17 cellular contexts compared by ENCODE assay signal in the genomic region with DNA sequence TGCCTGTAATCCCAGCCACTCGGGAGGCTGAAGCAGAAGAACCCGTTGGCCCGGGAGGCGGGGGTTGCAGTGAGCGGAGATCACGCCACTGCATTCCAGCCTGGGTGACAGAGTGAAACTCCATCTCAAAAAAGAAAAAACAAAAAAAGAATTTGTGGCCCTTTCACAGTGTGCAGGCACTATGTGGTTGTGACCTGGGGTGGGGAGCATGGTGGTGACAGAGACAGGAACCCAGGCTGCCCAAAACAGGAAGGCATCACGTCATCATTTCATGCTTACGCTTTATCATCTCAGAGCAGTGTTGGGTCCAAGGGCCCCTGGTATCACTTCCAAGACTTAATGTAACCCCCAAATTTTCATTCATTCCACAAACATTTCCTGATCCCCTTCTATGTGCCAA.
A peak's percentile ranks its signal among the peaks of the same experiment; 100 is the strongest.
DNase-seq lines count a peak whose midpoint lies in the region; ATAC-seq and TF ChIP-seq lines count a peak whose summit lies in the region.
"Had no signal": no experiment of that assay in that cellular context is flagged by ENCODE, and none has a peak within 500 bp of the region (broad histone marks: within the 10 kb centered on the region; RNA-seq: fewer than 3 reads in every experiment).

No MANE protein-coding gene starts in this region.

- H3K4me3 Mint-ChIP-seq in activated CD4-positive, alpha-beta T cell treated with anti-CD3 and anti-CD28 coated beads for 36 hours, result no peak overlapping the region
- peak overlapping the region in 7 of 8 donors; percentile 36 to 66 (median 43) for H3K4me3 Mint-ChIP-seq in CD4-positive, alpha-beta memory T cell
- H3K4me3 Mint-ChIP-seq in activated CD8-positive, alpha-beta T cell treated with anti-CD3 and anti-CD28 coated beads, Interleukin-2, amount 10 ng/mL, durations not matched to agents 7 days and 5 days, result peak overlapping the region; percentile 42
- H3K4me3 Mint-ChIP-seq in glutamatergic neuron (ENCODE audit: unreplicated experiment), result no peak overlapping the region
- H3K4me3 Mint-ChIP-seq: B cell had no signal

- POLR2A ChIA-PET in activated CD4-positive, alpha-beta T cell treated with anti-CD3 and anti-CD28 coated beads for 36 hours (lab: Charles Lee), result no interaction called here
- POLR2A ChIA-PET in CD4-positive, alpha-beta memory T cell (lab: Charles Lee; ENCODE audit: partially characterized antibody), result no interaction called here
- POLR2A ChIA-PET in activated CD8-positive, alpha-beta T cell treated with anti-CD3 and anti-CD28 coated beads, Interleukin-2, amount 10 ng/mL, durations not matched to agents 7 days and 5 days (lab: Charles Lee), result no interaction called here

- no peak overlapping the region for H3K4me3 ChIP-seq in CD4-positive, alpha-beta memory T cell (ENCODE audit: low read length in 2 of 2)
- H3K4me3 ChIP-seq: lung had no signal

- no peaks in the 10 kb centered on the region for H3K9me3 ChIP-seq in CD4-positive, alpha-beta memory T cell (ENCODE audit: control insufficient read depth in 1 of 2, low read length in 2 of 2)

- CTCF ChIA-PET in activated CD4-positive, alpha-beta T cell treated with anti-CD3 and anti-CD28 coated beads for 36 hours (lab: Charles Lee), result no interaction called here
- CTCF ChIA-PET in CD4-positive, alpha-beta memory T cell (lab: Charles Lee; ENCODE audit: partially characterized antibody), result no interaction called here
- CTCF ChIA-PET in activated CD8-positive, alpha-beta T cell treated with anti-CD3 and anti-CD28 coated beads, Interleukin-2, amount 10 ng/mL, durations not matched to agents 7 days and 5 days (lab: Charles Lee), result no interaction called here

- H3K27me3 Mint-ChIP-seq in activated CD4-positive, alpha-beta T cell treated with anti-CD3 and anti-CD28 coated beads for 36 hours, result no peaks in the 10 kb centered on the region
- H3K27me3 Mint-ChIP-seq in CD4-positive, alpha-beta memory T cell, result peaks cover 0 to 3% of the 10 kb centered on the region in 2 donors
- H3K27me3 Mint-ChIP-seq in activated CD8-positive, alpha-beta T cell treated with anti-CD3 and anti-CD28 coated beads, Interleukin-2, amount 10 ng/mL, durations not matched to agents 7 days and 5 days (ENCODE audit: low read depth), result peaks cover 19% of the 10 kb centered on the region
- peaks cover 7% of the 10 kb centered on the region for H3K27me3 Mint-ChIP-seq in glutamatergic neuron (ENCODE audit: unreplicated experiment)

- ATAC-seq in activated CD4-positive, alpha-beta T cell treated with anti-CD3 and anti-CD28 coated beads for 36 hours, result peak; percentile 83
- peak; percentile 86 for ATAC-seq in activated CD8-positive, alpha-beta T cell treated with anti-CD3 and anti-CD28 coated beads, Interleukin-2, amount 10 ng/mL, durations not matched to agents 7 days and 5 days
- ATAC-seq in HG02840 (IDR thresholded peaks at IDR 0.05; ENCODE audit: low FRiP score, unreplicated experiment) (no peak), HG03342 (IDR thresholded peaks at IDR 0.05; ENCODE audit: unreplicated experiment) (no peak)

- peak overlapping the region; percentile 19 for H3K27ac ChIP-seq in CD4-positive, alpha-beta memory T cell (ENCODE audit: low read depth, low read length)
- H3K27ac ChIP-seq: 22Rv1, VCaP had no signal

- intact Hi-C loops in activated CD4-positive, alpha-beta T cell treated with anti-CD3 and anti-CD28 coated beads for 36 hours (cut with DNase I, micrococcal nuclease), result no loop called here
- intact Hi-C loops in CD4-positive, alpha-beta memory T cell (cut with micrococcal nuclease), result no loop called here

- H3K27me3 ChIP-seq in CD4-positive, alpha-beta memory T cell (ENCODE audit: insufficient read depth, low read length), result no peaks in the 10 kb centered on the region

- H3K4me1 Mint-ChIP-seq in activated CD4-positive, alpha-beta T cell treated with anti-CD3 and anti-CD28 coated beads for 36 hours, result peaks cover 8% of the 10 kb centered on the region
- peaks cover 0 to 25% (median 13%) of the 10 kb centered on the region in 4 donors for H3K4me1 Mint-ChIP-seq in CD4-positive, alpha-beta memory T cell
- H3K4me1 Mint-ChIP-seq in activated CD8-positive, alpha-beta T cell treated with anti-CD3 and anti-CD28 coated beads, Interleukin-2, amount 10 ng/mL, durations not matched to agents 7 days and 5 days (ENCODE audit: low read depth), result peaks cover 28% of the 10 kb centered on the region
- H3K4me1 Mint-ChIP-seq in glutamatergic neuron (ENCODE audit: low read depth, unreplicated experiment), result no peaks in the 10 kb centered on the region
- H3K4me1 Mint-ChIP-seq: B cell had no signal

- no peaks in the 10 kb centered on the region for H3K9me3 Mint-ChIP-seq in activated CD4-positive, alpha-beta T cell treated with anti-CD3 and anti-CD28 coated beads for 36 hours (ENCODE audit: low read depth)
- H3K9me3 Mint-ChIP-seq in CD4-positive, alpha-beta memory T cell, result peaks cover 0 to 3% (median 0%) of the 10 kb centered on the region in 8 donors
- peaks cover 4% of the 10 kb centered on the region for H3K9me3 Mint-ChIP-seq in activated CD8-positive, alpha-beta T cell treated with anti-CD3 and anti-CD28 coated beads, Interleukin-2, amount 10 ng/mL, durations not matched to agents 7 days and 5 days (ENCODE audit: insufficient read depth)
- no peaks in the 10 kb centered on the region for H3K9me3 Mint-ChIP-seq in glutamatergic neuron (ENCODE audit: unreplicated experiment)

- H3K27ac Mint-ChIP-seq in activated CD4-positive, alpha-beta T cell treated with anti-CD3 and anti-CD28 coated beads for 36 hours, result peak overlapping the region; percentile 52
- peak overlapping the region; percentile 77 to 97 (median 95) for H3K27ac Mint-ChIP-seq in CD4-positive, alpha-beta memory T cell
- H3K27ac Mint-ChIP-seq in activated CD8-positive, alpha-beta T cell treated with anti-CD3 and anti-CD28 coated beads, Interleukin-2, amount 10 ng/mL, durations not matched to agents 7 days and 5 days, result peak overlapping the region; percentile 89
- H3K27ac Mint-ChIP-seq in glutamatergic neuron (ENCODE audit: unreplicated experiment), result no peak overlapping the region
- H3K27ac Mint-ChIP-seq: B cell had no signal

- no peaks in the 10 kb centered on the region for H3K36me3 ChIP-seq in CD4-positive, alpha-beta memory T cell (ENCODE audit: insufficient read depth, low read length)

- peak; percentile 31 for DNase-seq in activated CD4-positive, alpha-beta T cell treated with anti-CD3 and anti-CD28 coated beads for 36 hours
- no peak for DNase-seq in activated CD4-positive, alpha-beta T cell treated with anti-CD3 and anti-CD28 coated beads, Interleukin-2, amount 50 U/mL, for 4 hours
- peak; percentile 50 to 74 (median 58) for DNase-seq in CD4-positive, alpha-beta memory T cell
- DNase-seq in activated CD8-positive, alpha-beta T cell treated with anti-CD3 and anti-CD28 coated beads, Interleukin-2, amount 10 ng/mL, durations not matched to agents 7 days and 5 days, result peak; percentile 66
- peak; percentile 13 for DNase-seq in mucosa of gallbladder (ENCODE audit: low spot score)
- no peak for DNase-seq in glutamatergic neuron
- DNase-seq: aorta; NCI-H187; NCI-H446 treated with DMSO at 0.1 percent for 48 hours; posterior cingulate gyrus; stimulated activated CD4-positive, alpha-beta T cell treated with anti-CD3 and anti-CD28 coated beads, Interleukin-2, amount 100 ng/mL, for 48 hours had no signal

- H3K36me3 Mint-ChIP-seq in activated CD4-positive, alpha-beta T cell treated with anti-CD3 and anti-CD28 coated beads for 36 hours (ENCODE audit: low read depth), result no peaks in the 10 kb centered on the region
- H3K36me3 Mint-ChIP-seq in CD4-positive, alpha-beta memory T cell, result no peaks in the 10 kb centered on the region
- H3K36me3 Mint-ChIP-seq in activated CD8-positive, alpha-beta T cell treated with anti-CD3 and anti-CD28 coated beads, Interleukin-2, amount 10 ng/mL, durations not matched to agents 7 days and 5 days (ENCODE audit: low read depth), result peaks cover 2% of the 10 kb centered on the region
- H3K36me3 Mint-ChIP-seq in glutamatergic neuron (ENCODE audit: unreplicated experiment), result peaks cover 5% of the 10 kb centered on the region

- no peak for TF ChIP-seq CTCF in glutamatergic neuron (IDR thresholded peaks at IDR 0.05; ENCODE audit: partially characterized antibody, unreplicated experiment)

- H3K4me1 ChIP-seq in CD4-positive, alpha-beta memory T cell (ENCODE audit: insufficient read depth, low read length), result peaks cover 17% of the 10 kb centered on the region

Comparison
In these comparisons a context has a peak if more than half of its experiments do, and no peak if none do; other contexts are left out.
1. DNase-seq: peak in activated CD4-positive, alpha-beta T cell treated with anti-CD3 and anti-CD28 coated beads for 36 hours (single experiment), CD4-positive, alpha-beta memory T cell (5 of 5), activated CD8-positive, alpha-beta T cell treated with anti-CD3 and anti-CD28 coated beads, Interleukin-2, amount 10 ng/mL, durations not matched to agents 7 days and 5 days (single experiment) and mucosa of gallbladder (single experiment); none in activated CD4-positive, alpha-beta T cell treated with anti-CD3 and anti-CD28 coated beads, Interleukin-2, amount 50 U/mL, for 4 hours (0 of 2) and glutamatergic neuron (single experiment).
2. ATAC-seq: peak in activated CD4-positive, alpha-beta T cell treated with anti-CD3 and anti-CD28 coated beads for 36 hours (single experiment) and activated CD8-positive, alpha-beta T cell treated with anti-CD3 and anti-CD28 coated beads, Interleukin-2, amount 10 ng/mL, durations not matched to agents 7 days and 5 days (single experiment); none in HG02840 (single experiment) and HG03342 (single experiment).
3. H3K4me3 Mint-ChIP-seq: peak in CD4-positive, alpha-beta memory T cell (7 of 8) and activated CD8-positive, alpha-beta T cell treated with anti-CD3 and anti-CD28 coated beads, Interleukin-2, amount 10 ng/mL, durations not matched to agents 7 days and 5 days (single experiment); none in activated CD4-positive, alpha-beta T cell treated with anti-CD3 and anti-CD28 coated beads for 36 hours (single experiment) and glutamatergic neuron (single experiment).